ENCODE assay signal across 8 cellular contexts in the genomic region with DNA sequence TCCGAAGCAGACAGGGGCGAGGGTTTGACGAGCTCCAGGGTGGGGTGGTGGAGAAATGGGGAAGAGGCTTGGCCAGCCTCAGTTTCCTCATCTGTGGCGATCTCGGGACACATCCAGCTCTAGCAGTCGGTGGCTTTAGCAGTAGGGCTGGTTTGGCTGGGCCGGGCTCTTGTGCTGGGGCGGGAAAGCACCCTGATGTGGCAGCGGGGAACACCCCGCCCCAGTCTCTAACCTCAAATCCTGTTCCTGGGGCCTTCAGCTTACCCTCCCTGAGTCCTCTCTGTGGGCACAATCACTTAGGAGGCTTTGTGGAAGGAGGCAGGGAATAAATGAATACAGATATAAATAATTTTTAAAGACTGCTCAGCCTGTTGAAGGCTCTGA. TPM values are rescaled to one million over a fixed set of nuclear protein-coding genes. Genes with fewer than 3 reads are reported as not detected.
DNase-seq lines count a peak whose midpoint lies in the region; ATAC-seq and TF ChIP-seq lines count a peak whose summit lies in the region.

No MANE protein-coding gene starts in this region.

- no peak overlapping the region for H3K18ac ChIP-seq in mesendoderm (ENCODE audit: low read length)

- H3K27me3 ChIP-seq in colonic mucosa (no peaks in the 10 kb centered on the region), mesendoderm (ENCODE audit: insufficient read depth, low read length, poor library complexity) (no peaks in the 10 kb centered on the region)

- peak overlapping the region; percentile 82 for H3K4me2 ChIP-seq in mesendoderm (ENCODE audit: low read length)

- no peak overlapping the region for H2BK5ac ChIP-seq in mesendoderm (ENCODE audit: low read length)

- H3K9ac ChIP-seq in colonic mucosa (ENCODE audit: low read depth in 2 of 2, low read length in 2 of 2) (peak overlapping the region; percentile 87 to 89), mesendoderm (ENCODE audit: low read length) (peak overlapping the region; percentile 90)

- H3K79me1 ChIP-seq in mesendoderm (ENCODE audit: low read length) = no peaks in the 10 kb centered on the region

- peak overlapping the region; percentile 98 for H3K56ac ChIP-seq in mesendoderm (ENCODE audit: low read length)

- intact Hi-C loops in colonic mucosa (cut with DNase I) = no loop called here

- H3K4me3 ChIP-seq in colonic mucosa (peak overlapping the region; percentile 80), mesendoderm (ENCODE audit: low read length) (peak overlapping the region; percentile 90)

- no peak overlapping the region for H4K8ac ChIP-seq in mesendoderm (ENCODE audit: low read depth, low read length)

- peak overlapping the region; percentile 94 for H3K27ac ChIP-seq in colonic mucosa
- H3K27ac ChIP-seq in mesendoderm (ENCODE audit: low read depth, low read length) = no peak overlapping the region

- H3K36me3 ChIP-seq in colonic mucosa = no peaks in the 10 kb centered on the region
- no peaks in the 10 kb centered on the region for H3K36me3 ChIP-seq in mesendoderm (ENCODE audit: control insufficient read depth, insufficient read depth, low read length)

- H4K5ac ChIP-seq in mesendoderm (ENCODE audit: low read length) = no peak overlapping the region

- DNase-seq in ACHN (peak; percentile 33), colonic mucosa (peak; percentile 68), mesendoderm (no peak), NCI-H1436 (lab: John Stamatoyannopoulos, UW) (no peak)
- DNase-seq in activated CD4-positive, alpha-beta T cell treated with anti-CD3 and anti-CD28 coated beads for 24 hours (ENCODE audit: low read depth in 2 of 2) = peak; percentile 52 to 61
- DNase-seq in stimulated activated CD8-positive, alpha-beta memory T cell treated with anti-CD3 and anti-CD28 coated beads, Interleukin-4, amount 100 ng/mL, for 24 hours (ENCODE audit: low read depth) = peak; percentile 48

- H2BK120ac ChIP-seq in mesendoderm (ENCODE audit: low read depth, low read length) = no peak overlapping the region

- no peaks in the 10 kb centered on the region for H3K79me2 ChIP-seq in mesendoderm (ENCODE audit: control insufficient read depth, insufficient read depth, low read length)

- ATAC-seq in GM19043 (IDR thresholded peaks at IDR 0.05; ENCODE audit: low read depth, unreplicated experiment) (peak; percentile 29), HG03571 (IDR thresholded peaks at IDR 0.05; ENCODE audit: unreplicated experiment) (peak; percentile 35)

- no peak overlapping the region for H2AK5ac ChIP-seq in mesendoderm (ENCODE audit: low read length)

- WGBS in mesendoderm (ENCODE audit: extremely low coverage, insufficient coverage, low lambda C conversion rate) = no CpG with 5 or more reads among the region's 10 CpGs

- in situ Hi-C loops in ACHN (cut with HindIII; ENCODE audit: low pct_ligation_motif_present, low pct_unique_long_range_greater_than_20kb, low sequenced_read_pairs) = no loop called here

- H2BK15ac ChIP-seq in mesendoderm (replicated peaks; ENCODE audit: low read depth) = no peak overlapping the region

- H3K4ac ChIP-seq in mesendoderm (ENCODE audit: low read depth, low read length) = no peak overlapping the region

- H3K9me3 ChIP-seq in colonic mucosa = no peaks in the 10 kb centered on the region

- TF ChIP-seq CTCF in colonic mucosa (IDR thresholded peaks at IDR 0.05) = no peak

- no peak overlapping the region for H3K23ac ChIP-seq in mesendoderm (ENCODE audit: low read length)

- H3K4me1 ChIP-seq in colonic mucosa (no peaks in the 10 kb centered on the region), mesendoderm (ENCODE audit: control insufficient read depth, low read depth, low read length) (peaks cover 7% of the 10 kb centered on the region)

RNA-seq across cellular contexts. Expression of gene TTC7A, which starts 1.1 kb away (rescaled TPM):
- total RNA-seq in colonic mucosa = 10 to 100 TPM; 28.5 to 28.7 TPM
- polyA plus RNA-seq in mesendoderm (2013, experiment 1 of 2) = 9.9 TPM
- polyA plus RNA-seq in mesendoderm (2013, experiment 2 of 2) = 9.7 TPM

RNA-seq across cellular contexts. Expression of gene MCFD2, which starts 26.5 kb away (rescaled TPM):
- 10 to 100 TPM; 44.0 to 54.8 TPM for total RNA-seq in colonic mucosa
- 55.6 TPM for polyA plus RNA-seq in mesendoderm (2013, experiment 1 of 2)
- polyA plus RNA-seq in mesendoderm (2013, experiment 2 of 2) = 56.0 TPM

Comparison
In these comparisons a context has a peak if more than half of its experiments do, and no peak if none do; other contexts are left out.
1. DNase-seq: peak in ACHN (single experiment), activated CD4-positive, alpha-beta T cell treated with anti-CD3 and anti-CD28 coated beads for 24 hours (2 of 2), colonic mucosa (single experiment) and stimulated activated CD8-positive, alpha-beta memory T cell treated with anti-CD3 and anti-CD28 coated beads, Interleukin-4, amount 100 ng/mL, for 24 hours (single experiment); none in mesendoderm (single experiment) and NCI-H1436 (single experiment).